In genomic region chr2:185738679-185739472, GRCh38 we compare ENCODE assay signal across 1 cellular context.
A peak's percentile ranks its signal among the peaks of the same experiment; 100 is the strongest.
TF ChIP-seq lines count a peak whose summit lies in the region.

Gene FSIP2, plus strand, starts transcription at chr2:185738804. Its CDS starts 91 bp downstream, at chr2:185738895.

TF ChIP-seq in HepG2, 621 proteins besides CTCF, POLR2A, EP300 and RAD21 (continued from another document and continues in another):
- TF ChIP-seq POLR2AphosphoS2 (IDR thresholded peaks at IDR 0.05; ENCODE audit: low read depth, low read length) (no peak), YEATS4 (CRISPR knock-in tag; IDR thresholded peaks at IDR 0.05; ENCODE audit: borderline replicate concordance) (0 out of 2 replicates have a peak, but pooled peaks have one; percentile 30), NFAT5 (CRISPR knock-in tag; IDR thresholded peaks at IDR 0.05) (no peak), ZNF34 (CRISPR knock-in tag; IDR thresholded peaks at IDR 0.05; ENCODE audit: borderline replicate concordance) (no peak), ZSCAN12 (CRISPR knock-in tag; IDR thresholded peaks at IDR 0.05) (no peak), MLXIP (CRISPR knock-in tag; IDR thresholded peaks at IDR 0.05; ENCODE audit: borderline replicate concordance) (no peak), ZNF383 (CRISPR knock-in tag; IDR thresholded peaks at IDR 0.05; ENCODE audit: borderline replicate concordance) (peak; percentile 80; the same call in 1 of the 2 replicates), STAG1 (CRISPR knock-in tag; IDR thresholded peaks at IDR 0.05) (peak; percentile 91), HNRNPK (IDR thresholded peaks at IDR 0.05; ENCODE audit: low read depth, low read length, poor library complexity, severe bottlenecking) (peak; percentile 58), TOPORS (CRISPR knock-in tag; IDR thresholded peaks at IDR 0.05) (0 out of 2 replicates have a peak, but pooled peaks have one; percentile 26), IRF9 (CRISPR knock-in tag; IDR thresholded peaks at IDR 0.05; ENCODE audit: borderline replicate concordance) (0 out of 2 replicates have a peak, but pooled peaks have one; percentile 45), RORA (CRISPR knock-in tag; IDR thresholded peaks at IDR 0.05) (no peak), TEAD3 (CRISPR knock-in tag; optimal IDR thresholded peaks at IDR 0.05; ENCODE audit: borderline replicate concordance) (peak; percentile 32), ZNF484 (CRISPR knock-in tag; IDR thresholded peaks at IDR 0.05; ENCODE audit: borderline replicate concordance, low read depth) (no peak), ZNF749 (CRISPR knock-in tag; IDR thresholded peaks at IDR 0.05; ENCODE audit: borderline replicate concordance) (no peak), PAWR (CRISPR knock-in tag; IDR thresholded peaks at IDR 0.05; ENCODE audit: borderline replicate concordance) (no peak), MAX (IDR thresholded peaks at IDR 0.05) (peak; percentile 26; the same call in 1 of the 2 replicates), ZFP41 (CRISPR knock-in tag; IDR thresholded peaks at IDR 0.05; ENCODE audit: borderline replicate concordance) (no peak), MEF2D (CRISPR knock-in tag; IDR thresholded peaks at IDR 0.05) (0 out of 2 replicates have a peak, but pooled peaks have one; percentile 27), SMAD1 (CRISPR knock-in tag; IDR thresholded peaks at IDR 0.05; ENCODE audit: borderline replicate concordance, low read depth) (0 out of 2 replicates have a peak, but pooled peaks have one; percentile 68), ZNF558 (CRISPR knock-in tag; IDR thresholded peaks at IDR 0.05; ENCODE audit: borderline replicate concordance) (no peak), BCLAF1 (IDR thresholded peaks at IDR 0.05) (no peak), MYPOP (CRISPR knock-in tag; IDR thresholded peaks at IDR 0.05) (peak; percentile 54; the same call in 1 of the 2 replicates), FOXP4 (CRISPR knock-in tag; IDR thresholded peaks at IDR 0.05) (no peak), KLF16 (CRISPR knock-in tag; IDR thresholded peaks at IDR 0.05) (0 out of 4 replicates have a peak, but pooled peaks of 1 of the 2 experiments have one; percentile 42), ARID4A (CRISPR knock-in tag; IDR thresholded peaks at IDR 0.05; ENCODE audit: borderline replicate concordance) (peak; percentile 40; the same call in 1 of the 2 replicates), CERS6 (CRISPR knock-in tag; IDR thresholded peaks at IDR 0.05) (no peak), NCOR1 (IDR thresholded peaks at IDR 0.05; ENCODE audit: borderline replicate concordance, low read length) (no peak), THAP7 (CRISPR knock-in tag; IDR thresholded peaks at IDR 0.05) (0 out of 2 replicates have a peak, but pooled peaks have one; percentile 34), ZNF207 (IDR thresholded peaks at IDR 0.05; ENCODE audit: borderline replicate concordance) (no peak), ZNF790 (CRISPR knock-in tag; IDR thresholded peaks at IDR 0.05; ENCODE audit: borderline replicate concordance) (no peak), GTF3A (CRISPR knock-in tag; conservative IDR thresholded peaks at IDR 0.05) (no peak), ELF4 (CRISPR knock-in tag; IDR thresholded peaks at IDR 0.05; ENCODE audit: borderline replicate concordance) (no peak)
